11 cellular contexts compared by ENCODE assay signal in genomic region chr1:75133754-75134655, GRCh38. TPM values are rescaled to one million over a fixed set of nuclear protein-coding genes. Genes with fewer than 3 reads are reported as not detected.
DNase-seq lines count a peak whose midpoint lies in the region; ATAC-seq, FAIRE-seq and TF ChIP-seq lines count a peak whose summit lies in the region.
"Had no signal": no experiment of that assay in that cellular context is flagged by ENCODE, and none has a peak within 500 bp of the region (broad histone marks: within the 10 kb centered on the region; RNA-seq: fewer than 3 reads in every experiment).

TSS of gene LHX8 (plus strand) at chr1:75134388. CDS start at chr1:75136615, 2,227 bp downstream.

- peak within 1 kb of the TSS; percentile 33 for H3K56ac ChIP-seq in H1 (replicated peaks; ENCODE audit: insufficient read length, low read depth, low read length)

- H2BK5ac ChIP-seq in H1 (ENCODE audit: low read depth, low read length): peak within 1 kb of the TSS; percentile 0; the same call in 1 of the 2 replicates

- H2AFZ ChIP-seq in H1 (ENCODE audit: low read length) (peak within 1 kb of the TSS; percentile 71; the same call in 1 of the 2 replicates), neural progenitor cell (replicated peaks) (peak within 1 kb of the TSS; percentile 77)

- H3F3A ChIP-seq in neural progenitor cell (ENCODE audit: low read depth): peaks cover 39% of the 10 kb centered on the region

- peak within 1 kb of the TSS; percentile 84 for H3K4me3 Mint-ChIP-seq in neural progenitor cell

- H3K4me2 ChIP-seq in H1 (ENCODE audit: insufficient read depth in 1 of 2, low read depth in 2 of 2, low read length in 2 of 2) (peak within 1 kb of the TSS; percentile 96 to 98), neural progenitor cell (peak within 1 kb of the TSS; percentile 81)

- no peak for ATAC-seq in GM18867 (IDR thresholded peaks at IDR 0.05; ENCODE audit: unreplicated experiment)

- no peak for TF ChIP-seq CTCF in H1 (IDR thresholded peaks at IDR 0.05; ENCODE audit: control extremely low read depth in 1 of 3, insufficient read depth in 1 of 3, low read depth in 1 of 3, low read length in 3 of 3)
- peak; percentile 15 for TF ChIP-seq CTCF in neural progenitor cell (IDR thresholded peaks at IDR 0.05)
- TF ChIP-seq CTCF in ovary (IDR thresholded peaks at IDR 0.05): no peak

- H4K20me1 ChIP-seq in H1 (replicated peaks in 1 of 2; ENCODE audit: control insufficient read depth in 1 of 2, insufficient read depth in 2 of 2, low read length in 2 of 2) (peaks cover 2 to 5% of the 10 kb centered on the region in 2 experiments), neural progenitor cell (ENCODE audit: low read depth) (peaks cover 64% of the 10 kb centered on the region)

- FAIRE-seq in H1 (lab: Jason Lieb, UNC): peak; percentile 66

- CTCF ChIA-PET in H1 (lab: Charles Lee; ENCODE audit: partially characterized antibody): interaction anchor here (0.6 to 7.9 kb wide), 14 partner anchors 13 to 648 kb away, joined by 3 to 39 read pairs (median 4); no protein-coding TSS in a partner anchor

- no peak within 1 kb of the TSS for H3K14ac ChIP-seq in H1 (ENCODE audit: insufficient read length)

- peaks cover 52 to 98% (median 81%) of the 10 kb centered on the region in 4 experiments for H3K27me3 ChIP-seq in H1 (replicated peaks in 1 of 4; ENCODE audit: control insufficient read depth in 3 of 4, extremely low read depth in 1 of 4, insufficient read depth in 3 of 4, low read length in 3 of 4)
- peaks cover 100% of the 10 kb centered on the region for H3K27me3 ChIP-seq in neural progenitor cell
- peaks cover 4% of the 10 kb centered on the region for H3K27me3 ChIP-seq in ovary

- H3K18ac ChIP-seq in H1 (ENCODE audit: extremely low read depth, low read length): peak within 1 kb of the TSS; percentile 65

- peaks cover 30% of the 10 kb centered on the region for H3K23me2 ChIP-seq in H1 (ENCODE audit: low read depth, low read length)

- H2AK5ac ChIP-seq in H1 (ENCODE audit: low read depth, low read length): no peak within 1 kb of the TSS

- no peaks in the 10 kb centered on the region for H3K36me3 Mint-ChIP-seq in neural progenitor cell

- H3K36me3 ChIP-seq in H1 (ENCODE audit: control insufficient read depth in 2 of 4, insufficient read depth in 4 of 4, low read length in 3 of 4): no peaks in the 10 kb centered on the region
- H3K36me3 ChIP-seq in neural progenitor cell: no peaks in the 10 kb centered on the region
- no peaks in the 10 kb centered on the region for H3K36me3 ChIP-seq in ovary

- no peak within 1 kb of the TSS for H4K5ac ChIP-seq in H1 (ENCODE audit: insufficient read length, low read depth, low read length)

- H3K9ac ChIP-seq in H1 (replicated peaks in 1 of 4; ENCODE audit: extremely low read depth in 1 of 4, low read depth in 3 of 4, low read length in 3 of 4): peak within 1 kb of the TSS in 1 of 4 experiments; percentile 65; a peak in 2 of 7 replicates
- no peak within 1 kb of the TSS for H3K9ac ChIP-seq in neural progenitor cell

- no peaks in the 10 kb centered on the region for H3K79me1 ChIP-seq in H1 (ENCODE audit: low read depth, low read length)

- TF ChIP-seq RAD21 in H1 (IDR thresholded peaks at IDR 0.05 in 1 of 2, conservative IDR thresholded peaks at IDR 0.05 in 1 of 2; ENCODE audit: low read depth in 2 of 2, low read length in 2 of 2): no peak

- no peaks in the 10 kb centered on the region for H3K9me3 Mint-ChIP-seq in neural progenitor cell

- H3K4ac ChIP-seq in H1 (replicated peaks; ENCODE audit: insufficient read length, low read depth, low read length): no peak within 1 kb of the TSS

- H3K4me1 Mint-ChIP-seq in neural progenitor cell: peaks cover 62% of the 10 kb centered on the region

- peak within 1 kb of the TSS; percentile 77; the same call in 1 of the 2 replicates for H2BK20ac ChIP-seq in H1 (ENCODE audit: low read length)

- DNase-seq in Daoy (ENCODE audit: low read depth) (peak; percentile 33), LHCN-M2 (ENCODE audit: low read depth) (peak; percentile 10), H1 (ENCODE audit: low read depth in 1 of 2, low spot score in 2 of 2) (peak in 1 of 2 experiments; percentile 59), neural progenitor cell (ENCODE audit: low spot score) (peak; percentile 80), putamen (ENCODE audit: low spot score) (no peak), ovary (no peak)
- no peak for DNase-seq in activated CD8-positive, alpha-beta memory T cell treated with anti-CD3 and anti-CD28 coated beads, Interleukin-2, amount 50 U/mL, for 48 hours
- DNase-seq: caudate nucleus had no signal

- TF ChIP-seq POLR2A in H1 (IDR thresholded peaks at IDR 0.05; ENCODE audit: control extremely low read depth in 1 of 2, low read depth in 2 of 2, low read length in 2 of 2): no peak
- no peak for TF ChIP-seq POLR2A in ovary (IDR thresholded peaks at IDR 0.05)

- no peaks in the 10 kb centered on the region for H3K79me2 ChIP-seq in H1 (ENCODE audit: control insufficient read depth in 1 of 2, insufficient read depth in 2 of 2, low read length in 2 of 2)
- no peaks in the 10 kb centered on the region for H3K79me2 ChIP-seq in neural progenitor cell (ENCODE audit: low read depth)

- H3K27ac ChIP-seq in H1 (ENCODE audit: low read depth, low read length): no peak within 1 kb of the TSS
- H3K27ac ChIP-seq in neural progenitor cell: no peak within 1 kb of the TSS
- H3K27ac ChIP-seq in ovary: no peak within 1 kb of the TSS
- H3K27ac ChIP-seq: RWPE1 had no signal

- TF ChIP-seq EP300 in H1 (IDR thresholded peaks at IDR 0.05; ENCODE audit: borderline replicate concordance in 1 of 2, low read depth in 2 of 2, low read length in 2 of 2) (no peak), ovary (IDR thresholded peaks at IDR 0.05) (no peak)

- peak within 1 kb of the TSS; percentile 28 for H4K8ac ChIP-seq in H1 (ENCODE audit: extremely low read depth, insufficient read depth, low read length)

- no peaks in the 10 kb centered on the region for H3K9me3 ChIP-seq in H1 (ENCODE audit: insufficient read depth in 2 of 2, low read depth in 1 of 2, low read length in 1 of 2)
- no peaks in the 10 kb centered on the region for H3K9me3 ChIP-seq in neural progenitor cell (ENCODE audit: low read depth)
- H3K9me3 ChIP-seq in ovary: no peaks in the 10 kb centered on the region

- POLR2A ChIA-PET in H1 (lab: Charles Lee; ENCODE audit: partially characterized antibody): no interaction called here

- H3K27me3 Mint-ChIP-seq in neural progenitor cell (ENCODE audit: insufficient read depth, low read depth): peaks cover 92% of the 10 kb centered on the region

- intact Hi-C loops in ovary (cut with DNase I): no loop called here

- H2BK120ac ChIP-seq in H1 (replicated peaks; ENCODE audit: low read depth, low read length): no peak within 1 kb of the TSS

- H3K27ac Mint-ChIP-seq in neural progenitor cell: no peak within 1 kb of the TSS

- 3% methylated on average over 23 of the region's 23 CpGs; no CpG with 5 or more reads in 1 of the 2 experiments for WGBS in H1 (ENCODE audit: extremely low coverage in 1 of 2, insufficient coverage in 1 of 2, insufficient read length in 1 of 2, insufficient replicate concordance in 2 of 2, low coverage in 1 of 2, low lambda C conversion rate in 2 of 2, missing lambda C conversion rate in 1 of 2), 2 experiments
- WGBS in ovary, 3 donors: 13 to 14% (median 13%) methylated on average over 23 of the region's 23 CpGs

- no peak within 1 kb of the TSS for H3K23ac ChIP-seq in H1 (ENCODE audit: insufficient read length)

- peak within 1 kb of the TSS; percentile 53; the same call in 1 of the 2 replicates for H2BK15ac ChIP-seq in H1 (ENCODE audit: low read length)

- H3K4me3 ChIP-seq in H1 (ENCODE audit: extremely low read depth in 1 of 4, insufficient read depth in 2 of 4, low read depth in 3 of 4, low read length in 4 of 4) (peak within 1 kb of the TSS; percentile 49 to 70 (median 57)), neural progenitor cell (peak within 1 kb of the TSS; percentile 54), ovary (no peak within 1 kb of the TSS)

- H2BK12ac ChIP-seq in H1 (ENCODE audit: low read depth, low read length): peak within 1 kb of the TSS; percentile 18

- H3K4me1 ChIP-seq in H1 (replicated peaks in 1 of 4; ENCODE audit: control insufficient read depth in 3 of 4, insufficient read depth in 4 of 4, low read length in 3 of 4) (peaks cover 10 to 52% (median 26%) of the 10 kb centered on the region in 4 experiments), neural progenitor cell (peaks cover 55% of the 10 kb centered on the region), ovary (ENCODE audit: insufficient read depth) (no peaks in the 10 kb centered on the region)

- no peak within 1 kb of the TSS for H4K91ac ChIP-seq in H1 (replicated peaks; ENCODE audit: insufficient read length, low read length)

TF ChIP-seq in H1, 55 proteins besides CTCF, POLR2A, EP300 and RAD21 (continues in another document):
- no peak for TF ChIP-seq EGR1 (IDR thresholded peaks at IDR 0.05; ENCODE audit: borderline replicate concordance, low read depth, low read length)
- peak; percentile 45 for TF ChIP-seq RNF2 (IDR thresholded peaks at IDR 0.05; ENCODE audit: borderline replicate concordance, low read depth, low read length, missing control alignments, poor library complexity, severe bottlenecking)

RNA-seq across cellular contexts. Expression of gene LHX8, which starts in this region (rescaled TPM):
- 0.46 TPM in 1 of 2 replicates, not detected in the other for total RNA-seq in Daoy (2014; rRNA removed; shearing (Covaris generic))
- total RNA-seq in LHCN-M2 (2014; rRNA removed) (not detected in 2 replicates), neural progenitor cell (ENCODE audit: low replicate concordance) (0.06 TPM in 1 of 2 replicates, not detected in the other), ovary (not detected)
- polyA plus RNA-seq in LHCN-M2 (2012): not detected
- 1.2 and 1.5 TPM in 2 replicates for total RNA-seq in H1 (2021; fragmentation: NEBNext Ultra II Directional; extraction: Animal tissue kit (Norgen Biotek cat#: 25700))
- polyA plus RNA-seq in H1 (2011; rRNA removed) (0.25 and 0.50 TPM in 2 replicates), ovary (under 1 TPM in 1 of 2 donors, not detected in 1; 0.67 TPM)
- polyA plus RNA-seq in H1 (2011; cell fraction: cytosol; rRNA removed): 0.65 TPM
- polyA plus RNA-seq in H1 (2011; cell fraction: nucleus; rRNA removed): 0.63 TPM
- polyA plus RNA-seq in H1 (2012, experiment 1 of 2): 0.24 to 0.64 TPM (median 0.39 TPM) in 4 replicates
- polyA plus RNA-seq in H1 (2012, experiment 2 of 2): 0.35 TPM
- 1.5 TPM for polyA plus RNA-seq in H1 (2013, experiment 1 of 2)
- polyA plus RNA-seq in H1 (2013, experiment 2 of 2): 1.2 TPM
- 0.73 and 1.1 TPM in 2 replicates for polyA minus RNA-seq in H1 (2011; rRNA and poly(A)+ RNA removed)
- polyA minus RNA-seq in H1 (2011; cell fraction: cytosol; rRNA and poly(A)+ RNA removed): not detected
- 0.40 TPM for polyA minus RNA-seq in H1 (2011; cell fraction: nucleus; rRNA and poly(A)+ RNA removed)
- total RNA-seq: omental fat pad had no signal

Comparison
In these comparisons a context has a peak if more than half of its experiments do, and no peak if none do; other contexts are left out.
1. Peak in DNase-seq in Daoy; RNA of the gene not detected or under 1 TPM.
2. Peak in DNase-seq in LHCN-M2; RNA of the gene not detected or under 1 TPM.
3. Peak in DNase-seq, H3K4me3 ChIP-seq and H3K4me2 ChIP-seq in neural progenitor cell; RNA of the gene not detected or under 1 TPM.